ENCODE assay signal across 16 cellular contexts in genomic region chr1:29747136-29747670, GRCh38.
"Had no signal": no experiment of that assay in that cellular context is flagged by ENCODE, and none has a peak within 500 bp of the region (broad histone marks: within the 10 kb centered on the region; RNA-seq: fewer than 3 reads in every experiment).

No MANE protein-coding gene starts in this region.

- H3K4me3 ChIP-seq: coronary artery, esophagus muscularis mucosa, gastrocnemius medialis, lung, mucosa of descending colon, psoas muscle, skin epidermis, spleen, suprapubic skin, transverse colon, vagina had no signal

- ATAC-seq: gastrocnemius medialis; mucosa of descending colon; psoas muscle; right cardiac atrium; stimulated activated naive B cell treated with anti-CD40 and anti-IgM and Interleukin-4, amounts not matched to agents 10 μg/mL and 1 μg/mL and 100 μg/mL, for 72 hours had no signal

- H3K27ac ChIP-seq: coronary artery, esophagus muscularis mucosa, gastrocnemius medialis, psoas muscle, skin epidermis, spleen, suprapubic skin, transverse colon, vagina had no signal

- DNase-seq: dermis blood vessel endothelial cell; effector memory CD4-positive, alpha-beta T cell; gastrocnemius medialis; mucosa of descending colon; naive B cell; psoas muscle; right cardiac atrium; spleen; stimulated activated naive B cell treated with anti-CD40 and anti-IgM and Interleukin-4, amounts not matched to agents 10 μg/mL and 1 μg/mL and 100 μg/mL, for 72 hours; transverse colon had no signal

- H3K9me3 ChIP-seq: esophagus muscularis mucosa, gastrocnemius medialis, mucosa of descending colon, psoas muscle, spleen, suprapubic skin, transverse colon, vagina had no signal

- H3K36me3 ChIP-seq: esophagus muscularis mucosa, gastrocnemius medialis, spleen, suprapubic skin, transverse colon, vagina had no signal

- H3K4me1 ChIP-seq: esophagus muscularis mucosa, gastrocnemius medialis, psoas muscle, spleen, suprapubic skin, transverse colon, vagina had no signal

- H3K27me3 ChIP-seq: gastrocnemius medialis, vagina had no signal
